Comparison of ENCODE assay signal across 9 cellular contexts in the genomic region with DNA sequence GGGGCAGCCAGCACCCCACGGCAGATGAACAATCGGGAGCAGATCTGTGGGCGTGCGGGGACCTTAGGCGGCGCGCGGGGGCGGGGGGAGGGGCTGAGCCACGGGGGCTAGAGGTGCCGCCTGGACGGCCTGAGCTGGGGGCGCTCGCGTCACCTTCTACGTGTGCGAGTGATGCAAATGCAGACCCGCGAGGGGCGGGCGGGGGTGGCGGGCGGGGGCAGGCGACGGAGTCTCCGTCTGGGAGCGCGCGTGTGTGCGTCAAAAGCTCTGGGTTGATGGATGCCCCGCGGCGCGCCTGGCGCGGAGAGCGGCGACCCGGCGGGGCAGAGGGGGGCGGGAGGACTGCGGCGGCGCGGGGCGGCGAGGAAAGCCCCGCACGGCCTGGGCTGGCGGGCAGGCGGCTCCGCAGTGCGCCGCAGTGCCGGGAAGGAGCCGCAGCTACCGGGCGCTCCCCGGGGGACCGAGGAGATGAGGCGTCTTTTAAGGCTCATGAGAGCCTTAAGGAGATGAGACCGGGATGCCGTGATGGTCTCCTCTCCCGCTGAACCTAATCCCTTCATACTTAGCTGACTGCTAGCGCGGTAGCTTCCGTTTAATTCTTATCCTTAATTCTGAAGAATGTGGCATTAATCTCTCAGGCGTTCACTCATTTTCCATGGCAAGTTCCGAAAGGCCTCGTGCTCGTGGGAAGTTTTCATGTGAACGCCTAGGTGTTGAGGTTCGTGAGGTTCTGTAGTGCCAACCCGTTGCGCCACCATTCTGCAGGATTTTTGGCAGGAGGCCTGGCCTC. TPM values are rescaled to one million over a fixed set of nuclear protein-coding genes. Genes with fewer than 3 reads are reported as not detected.
DNase-seq lines count a peak whose midpoint lies in the region; ATAC-seq and TF ChIP-seq lines count a peak whose summit lies in the region.
"Had no signal": no experiment of that assay in that cellular context is flagged by ENCODE, and none has a peak within 500 bp of the region (broad histone marks: within the 10 kb centered on the region; RNA-seq: fewer than 3 reads in every experiment).

No MANE protein-coding gene starts in this region.

- H3K27me3 ChIP-seq in CD4-positive, alpha-beta T cell (ENCODE audit: control insufficient read depth, insufficient read depth, low read length) = peaks cover 70% of the 10 kb centered on the region
- peaks cover 56% of the 10 kb centered on the region for H3K27me3 ChIP-seq in lower lobe of right lung (ENCODE audit: low read depth)

- H3K4me1 ChIP-seq in HEK293 (ENCODE audit: control insufficient read depth, insufficient read depth, low read length) (peaks cover 7% of the 10 kb centered on the region; the same call in 1 of the 2 replicates), lower lobe of right lung (peaks cover 26% of the 10 kb centered on the region)

- CTCF ChIA-PET in CD4-positive, alpha-beta T cell (lab: Charles Lee) = no interaction called here
- CTCF ChIA-PET in HEK293 (lab: Yijun Ruan, JAX) = interaction anchor here (2.2 kb wide), 1 partner anchor 10 kb away, joined by 5 read pairs; no protein-coding TSS in a partner anchor
- CTCF ChIA-PET in activated naive CD4-positive, alpha-beta T cell treated with anti-CD3 and anti-CD28 coated beads for 36 hours (lab: Charles Lee) = interaction anchor here (0.6 to 0.9 kb wide), 3 partner anchors 14 to 231 kb away, joined by 3 to 5 read pairs (median 4); no protein-coding TSS in a partner anchor

- no peaks in the 10 kb centered on the region for H3K36me3 Mint-ChIP-seq in CD4-positive, alpha-beta T cell (ENCODE audit: low read depth)
- no peaks in the 10 kb centered on the region for H3K36me3 Mint-ChIP-seq in activated naive CD4-positive, alpha-beta T cell treated with anti-CD3 and anti-CD28 coated beads for 36 hours (ENCODE audit: low read depth)

- H3K4me1 Mint-ChIP-seq in CD4-positive, alpha-beta T cell (ENCODE audit: low read depth) = peaks cover 25% of the 10 kb centered on the region
- peaks cover 25% of the 10 kb centered on the region for H3K4me1 Mint-ChIP-seq in activated naive CD4-positive, alpha-beta T cell treated with anti-CD3 and anti-CD28 coated beads for 36 hours (ENCODE audit: low read depth)

- H3K4me3 Mint-ChIP-seq in CD4-positive, alpha-beta T cell = peak overlapping the region; percentile 73
- H3K4me3 Mint-ChIP-seq in activated naive CD4-positive, alpha-beta T cell treated with anti-CD3 and anti-CD28 coated beads for 36 hours = peak overlapping the region; percentile 68

- H3K36me3 ChIP-seq in HEK293 (ENCODE audit: control insufficient read depth in 2 of 2, insufficient read depth in 1 of 2, low read length in 2 of 2) = no peaks in the 10 kb centered on the region
- H3K36me3 ChIP-seq in lower lobe of right lung = no peaks in the 10 kb centered on the region

- no peaks in the 10 kb centered on the region for H3K9me3 ChIP-seq in CD4-positive, alpha-beta T cell (ENCODE audit: control insufficient read depth, low read length)
- H3K9me3 ChIP-seq in HEK293 (ENCODE audit: control insufficient read depth, insufficient read depth, low read depth, low read length) = no peaks in the 10 kb centered on the region
- no peaks in the 10 kb centered on the region for H3K9me3 ChIP-seq in lower lobe of right lung

- H3K27me3 Mint-ChIP-seq in CD4-positive, alpha-beta T cell = peaks cover 86% of the 10 kb centered on the region
- peaks cover 65% of the 10 kb centered on the region for H3K27me3 Mint-ChIP-seq in activated naive CD4-positive, alpha-beta T cell treated with anti-CD3 and anti-CD28 coated beads for 36 hours (ENCODE audit: low read depth)

- TF ChIP-seq CTCF in CD4-positive, alpha-beta T cell (IDR thresholded peaks at IDR 0.05) = no peak
- TF ChIP-seq CTCF in HEK293 (tag by site-specific recombination; IDR thresholded peaks at IDR 0.05) = no peak
- TF ChIP-seq CTCF in lower lobe of right lung (IDR thresholded peaks at IDR 0.05) = no peak

- H3K27ac Mint-ChIP-seq in CD4-positive, alpha-beta T cell = no peak overlapping the region
- no peak overlapping the region for H3K27ac Mint-ChIP-seq in activated naive CD4-positive, alpha-beta T cell treated with anti-CD3 and anti-CD28 coated beads for 36 hours

- H3K27ac ChIP-seq in CD4-positive, alpha-beta T cell (ENCODE audit: low read depth, low read length) = no peak overlapping the region
- H3K27ac ChIP-seq in HEK293 (ENCODE audit: extremely low read depth, low read depth, low read length) (no peak overlapping the region), lower lobe of right lung (no peak overlapping the region)

- POLR2A ChIA-PET in CD4-positive, alpha-beta T cell (lab: Charles Lee) = interaction anchor here (0.9 kb wide), 1 partner anchor 9 kb away, joined by 3 read pairs; no protein-coding TSS in a partner anchor
- POLR2A ChIA-PET in HEK293 (lab: Yijun Ruan, JAX) = no interaction called here

- ATAC-seq in CD4-positive, alpha-beta T cell (ENCODE audit: poor library complexity) = peak; percentile 50
- no peak for ATAC-seq in lower lobe of right lung
- no peak for ATAC-seq in HG02571 (IDR thresholded peaks at IDR 0.05; ENCODE audit: unreplicated experiment)
- no peak for ATAC-seq in HG02642 (IDR thresholded peaks at IDR 0.05; ENCODE audit: poor library complexity, unreplicated experiment)
- no peak for ATAC-seq in GM19455 (IDR thresholded peaks at IDR 0.05; ENCODE audit: unreplicated experiment)

- peak in 2 of 10 experiments; percentile 17 to 27 for DNase-seq in CD4-positive, alpha-beta T cell
- DNase-seq in activated naive CD4-positive, alpha-beta T cell treated with anti-CD3 and anti-CD28 coated beads for 36 hours = no peak
- DNase-seq in lower lobe of right lung (no peak), SHP77 treated with DMSO at 0.1 percent for 48 hours (lab: John Stamatoyannopoulos, UW) (no peak)

- H3K9me3 Mint-ChIP-seq in CD4-positive, alpha-beta T cell = peaks cover 3% of the 10 kb centered on the region
- no peaks in the 10 kb centered on the region for H3K9me3 Mint-ChIP-seq in activated naive CD4-positive, alpha-beta T cell treated with anti-CD3 and anti-CD28 coated beads for 36 hours

- intact Hi-C loops in CD4-positive, alpha-beta T cell (cut with DNase I, micrococcal nuclease) = loop anchor here in 1 of 2 experiments (2.0 kb wide), 1 partner anchor 58 kb away; no protein-coding TSS in a partner anchor
- intact Hi-C loops in activated naive CD4-positive, alpha-beta T cell treated with anti-CD3 and anti-CD28 coated beads for 36 hours (cut with micrococcal nuclease) = no loop called here
- intact Hi-C loops in lower lobe of right lung (cut with DNase I) = no loop called here

- H3K4me3 ChIP-seq in HEK293 (ENCODE audit: low read depth, low read length) (peak overlapping the region; percentile 26), lower lobe of right lung (peak overlapping the region; percentile 34)

TF ChIP-seq in HEK293, 187 proteins besides CTCF, POLR2A, EP300 and RAD21 (continues in another document):
- TF ChIP-seq ZNF561 (tag by site-specific recombination; IDR thresholded peaks at IDR 0.05; ENCODE audit: borderline replicate concordance) = no peak; the same call in 1 of the 2 replicates
- TF ChIP-seq SP2 (tag by site-specific recombination; IDR thresholded peaks at IDR 0.05) = peak; percentile 20; the same call in 1 of the 2 replicates
- no peak for TF ChIP-seq MYNN (tag by site-specific recombination; IDR thresholded peaks at IDR 0.05; ENCODE audit: borderline replicate concordance)
- TF ChIP-seq EGR2 (tag by site-specific recombination; IDR thresholded peaks at IDR 0.05; ENCODE audit: low read depth) = peak; percentile 65; the same call in 1 of the 2 replicates
- no peak for TF ChIP-seq ZNF48 (tag by site-specific recombination; IDR thresholded peaks at IDR 0.05)
- TF ChIP-seq ZNF19 (tag by site-specific recombination; IDR thresholded peaks at IDR 0.05; ENCODE audit: low read depth) = no peak
- TF ChIP-seq ZNF140 (tag by site-specific recombination; IDR thresholded peaks at IDR 0.05) = no peak
- TF ChIP-seq, protein P1, sequence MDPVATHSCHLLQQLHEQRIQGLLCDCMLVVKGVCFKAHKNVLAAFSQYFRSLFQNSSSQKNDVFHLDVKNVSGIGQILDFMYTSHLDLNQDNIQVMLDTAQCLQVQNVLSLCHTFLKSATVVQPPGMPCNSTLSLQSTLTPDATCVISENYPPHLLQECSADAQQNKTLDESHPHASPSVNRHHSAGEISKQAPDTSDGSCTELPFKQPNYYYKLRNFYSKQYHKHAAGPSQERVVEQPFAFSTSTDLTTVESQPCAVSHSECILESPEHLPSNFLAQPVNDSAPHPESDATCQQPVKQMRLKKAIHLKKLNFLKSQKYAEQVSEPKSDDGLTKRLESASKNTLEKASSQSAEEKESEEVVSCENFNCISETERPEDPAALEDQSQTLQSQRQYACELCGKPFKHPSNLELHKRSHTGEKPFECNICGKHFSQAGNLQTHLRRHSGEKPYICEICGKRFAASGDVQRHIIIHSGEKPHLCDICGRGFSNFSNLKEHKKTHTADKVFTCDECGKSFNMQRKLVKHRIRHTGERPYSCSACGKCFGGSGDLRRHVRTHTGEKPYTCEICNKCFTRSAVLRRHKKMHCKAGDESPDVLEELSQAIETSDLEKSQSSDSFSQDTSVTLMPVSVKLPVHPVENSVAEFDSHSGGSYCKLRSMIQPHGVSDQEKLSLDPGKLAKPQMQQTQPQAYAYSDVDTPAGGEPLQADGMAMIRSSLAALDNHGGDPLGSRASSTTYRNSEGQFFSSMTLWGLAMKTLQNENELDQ (tag by site-specific recombination; IDR thresholded peaks at IDR 0.05; ENCODE audit: low read depth) = no peak
- TF ChIP-seq ZNF629 (tag by site-specific recombination; IDR thresholded peaks at IDR 0.05) = 0 out of 2 replicates have a peak, but pooled peaks have one; percentile 9
- TF ChIP-seq, protein P2, sequence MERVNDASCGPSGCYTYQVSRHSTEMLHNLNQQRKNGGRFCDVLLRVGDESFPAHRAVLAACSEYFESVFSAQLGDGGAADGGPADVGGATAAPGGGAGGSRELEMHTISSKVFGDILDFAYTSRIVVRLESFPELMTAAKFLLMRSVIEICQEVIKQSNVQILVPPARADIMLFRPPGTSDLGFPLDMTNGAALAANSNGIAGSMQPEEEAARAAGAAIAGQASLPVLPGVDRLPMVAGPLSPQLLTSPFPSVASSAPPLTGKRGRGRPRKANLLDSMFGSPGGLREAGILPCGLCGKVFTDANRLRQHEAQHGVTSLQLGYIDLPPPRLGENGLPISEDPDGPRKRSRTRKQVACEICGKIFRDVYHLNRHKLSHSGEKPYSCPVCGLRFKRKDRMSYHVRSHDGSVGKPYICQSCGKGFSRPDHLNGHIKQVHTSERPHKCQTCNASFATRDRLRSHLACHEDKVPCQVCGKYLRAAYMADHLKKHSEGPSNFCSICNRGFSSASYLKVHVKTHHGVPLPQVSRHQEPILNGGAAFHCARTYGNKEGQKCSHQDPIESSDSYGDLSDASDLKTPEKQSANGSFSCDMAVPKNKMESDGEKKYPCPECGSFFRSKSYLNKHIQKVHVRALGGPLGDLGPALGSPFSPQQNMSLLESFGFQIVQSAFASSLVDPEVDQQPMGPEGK (tag by site-specific recombination; IDR thresholded peaks at IDR 0.05) = no peak
- no peak for TF ChIP-seq ZNF660 (tag by site-specific recombination; IDR thresholded peaks at IDR 0.05)
- no peak for TF ChIP-seq ZNF223 (tag by site-specific recombination; IDR thresholded peaks at IDR 0.05)
- no peak for TF ChIP-seq ZNF239 (tag by site-specific recombination; IDR thresholded peaks at IDR 0.05)

RNA-seq across cellular contexts. Expression of a gene that starts 1.5 kb away (rescaled TPM):
- total RNA-seq in CD4-positive, alpha-beta T cell = under 1 TPM; 0.03 to 0.08 TPM
- total RNA-seq in activated naive CD4-positive, alpha-beta T cell treated with anti-CD3 and anti-CD28 coated beads for 36 hours = not detected
- 0.32 TPM for total RNA-seq in lower lobe of right lung
- total RNA-seq: dermis microvascular lymphatic vessel endothelial cell had no signal
